Comparison of ENCODE assay signal across 8 cellular contexts in the genomic region with DNA sequence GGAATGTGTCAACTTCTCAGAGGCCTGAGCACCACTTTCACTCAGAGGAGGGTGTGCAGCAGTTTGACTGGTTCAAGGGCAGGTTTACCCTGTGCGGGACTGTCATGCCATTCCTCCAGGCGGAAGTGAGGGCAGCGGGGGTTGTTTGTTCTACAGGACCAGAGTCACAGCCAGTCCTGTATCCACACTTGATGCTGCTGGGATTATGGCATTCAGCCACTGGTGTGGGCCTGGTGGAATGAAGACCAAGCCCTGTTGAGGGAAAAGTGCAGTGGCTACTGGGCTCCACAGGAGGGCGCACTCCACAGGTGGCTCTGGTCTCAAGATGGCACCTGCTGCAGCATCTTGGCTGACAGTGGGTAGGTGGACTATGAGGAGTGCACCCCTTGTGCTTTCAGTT. TPM values are rescaled to one million over a fixed set of nuclear protein-coding genes. Genes with fewer than 3 reads are reported as not detected.
DNase-seq lines count a peak whose midpoint lies in the region; ATAC-seq and TF ChIP-seq lines count a peak whose summit lies in the region.

No MANE protein-coding gene starts in this region.

- in situ Hi-C loops in SK-MEL-5 (cut with HindIII; ENCODE audit: low pct_unique_long_range_greater_than_20kb, low sequenced_read_pairs), result no loop called here

- intact Hi-C loops in heart right ventricle (cut with DNase I) (no loop called here), Right ventricle myocardium superior (cut with DNase I) (no loop called here)

- peaks cover 4 to 14% (median 10%) of the 10 kb centered on the region in 3 donors for H3K27me3 Mint-ChIP-seq in immature natural killer cell (ENCODE audit: low read depth in 3 of 3)
- H3K27me3 Mint-ChIP-seq in activated naive CD8-positive, alpha-beta T cell treated with anti-CD3 and anti-CD28 coated beads, Interleukin-2, amount 50 U/mL, for 24 hours, result peaks cover 29% of the 10 kb centered on the region

- H3K27ac ChIP-seq in cardiac muscle cell (no peak overlapping the region), heart right ventricle (no peak overlapping the region)

- 63 to 68% methylated on average over 4 of the region's 4 CpGs for WGBS in heart right ventricle, 2 donors

- TF ChIP-seq CTCF in cardiac muscle cell (IDR thresholded peaks at IDR 0.05; ENCODE audit: low read depth, low read length), result peak; percentile 52
- peak in 1 of 9 donors; percentile 28 for TF ChIP-seq CTCF in heart right ventricle (IDR thresholded peaks at IDR 0.05)

- H3K27me3 ChIP-seq in cardiac muscle cell, result peaks cover 3% of the 10 kb centered on the region
- peaks cover 0 to 40% (median 22%) of the 10 kb centered on the region in 7 donors for H3K27me3 ChIP-seq in heart right ventricle

- H3K4me3 ChIP-seq in cardiac muscle cell, result no peak overlapping the region
- H3K4me3 ChIP-seq in heart right ventricle, result no peak overlapping the region

- no peak for ATAC-seq in heart right ventricle
- no peak for ATAC-seq in Right ventricle myocardium superior (ENCODE audit: poor library complexity)
- no peak for ATAC-seq in activated naive CD8-positive, alpha-beta T cell treated with anti-CD3 and anti-CD28 coated beads, Interleukin-2, amount 50 U/mL, for 24 hours

- H3K27ac Mint-ChIP-seq in immature natural killer cell, result no peak overlapping the region
- H3K27ac Mint-ChIP-seq in activated naive CD8-positive, alpha-beta T cell treated with anti-CD3 and anti-CD28 coated beads, Interleukin-2, amount 50 U/mL, for 24 hours, result no peak overlapping the region

- H3K4me1 ChIP-seq in cardiac muscle cell (ENCODE audit: low read depth), result no peaks in the 10 kb centered on the region
- H3K4me1 ChIP-seq in heart right ventricle, result no peaks in the 10 kb centered on the region

- no peaks in the 10 kb centered on the region for H3K9me3 ChIP-seq in cardiac muscle cell (ENCODE audit: low read depth)
- peaks cover 0 to 24% (median 8%) of the 10 kb centered on the region in 11 donors for H3K9me3 ChIP-seq in heart right ventricle

- DNase-seq in cardiac muscle cell (ENCODE audit: low read depth in 1 of 2, low spot score in 1 of 2), result no peak
- no peak for DNase-seq in heart right ventricle
- peak; percentile 52 for DNase-seq in SK-MEL-5 (ENCODE audit: low read depth, low spot score)
- peak; percentile 23 for DNase-seq in iPS DF 19.7 (ENCODE audit: low read depth, low spot score)
- no peak for DNase-seq in NOMO-1 treated with DMSO at 0.1 percent for 48 hours (lab: John Stamatoyannopoulos, UW; ENCODE audit: unreplicated experiment)
- DNase-seq in Right ventricle myocardium superior, result no peak
- no peak for DNase-seq in immature natural killer cell
- no peak for DNase-seq in activated naive CD8-positive, alpha-beta T cell treated with anti-CD3 and anti-CD28 coated beads, Interleukin-2, amount 50 U/mL, for 24 hours

- no peak overlapping the region for H3K4me3 Mint-ChIP-seq in immature natural killer cell
- H3K4me3 Mint-ChIP-seq in activated naive CD8-positive, alpha-beta T cell treated with anti-CD3 and anti-CD28 coated beads, Interleukin-2, amount 50 U/mL, for 24 hours, result no peak overlapping the region

- H3K4me1 Mint-ChIP-seq in immature natural killer cell, result no peaks in the 10 kb centered on the region
- H3K4me1 Mint-ChIP-seq in activated naive CD8-positive, alpha-beta T cell treated with anti-CD3 and anti-CD28 coated beads, Interleukin-2, amount 50 U/mL, for 24 hours, result no peaks in the 10 kb centered on the region

- no peaks in the 10 kb centered on the region for H3K36me3 Mint-ChIP-seq in immature natural killer cell
- no peaks in the 10 kb centered on the region for H3K36me3 Mint-ChIP-seq in activated naive CD8-positive, alpha-beta T cell treated with anti-CD3 and anti-CD28 coated beads, Interleukin-2, amount 50 U/mL, for 24 hours (ENCODE audit: low read depth)

- H3K9me3 Mint-ChIP-seq in immature natural killer cell, result peaks cover 0 to 13% (median 3%) of the 10 kb centered on the region in 6 donors
- H3K9me3 Mint-ChIP-seq in activated naive CD8-positive, alpha-beta T cell treated with anti-CD3 and anti-CD28 coated beads, Interleukin-2, amount 50 U/mL, for 24 hours, result peaks cover 7% of the 10 kb centered on the region

- no peaks in the 10 kb centered on the region for H3K36me3 ChIP-seq in cardiac muscle cell
- H3K36me3 ChIP-seq in heart right ventricle, result no peaks in the 10 kb centered on the region

RNA-seq across cellular contexts. Expression of a gene that starts 14.8 kb away (rescaled TPM):
- total RNA-seq in cardiac muscle cell (not detected in 2 replicates), heart right ventricle (not detected), Right ventricle myocardium superior (not detected)
- polyA plus RNA-seq in cardiac muscle cell (not detected in 2 replicates), heart right ventricle (not detected), immature natural killer cell (not detected)
- total RNA-seq in SK-MEL-5 (2014; rRNA removed; shearing (Covaris generic)), result not detected in 2 replicates
- polyA plus RNA-seq in SK-MEL-5 (2015; cell fraction: cytosol; rRNA removed), result not detected in 2 replicates
- not detected in 2 replicates for polyA plus RNA-seq in SK-MEL-5 (2015; cell fraction: nucleus; rRNA removed)

RNA-seq across cellular contexts. Expression of a gene that starts 18.4 kb away (rescaled TPM):
- total RNA-seq in cardiac muscle cell, result not detected in 2 replicates
- 6.0 TPM in 1 of 2 replicates, not detected in the other for polyA plus RNA-seq in cardiac muscle cell
- total RNA-seq in heart right ventricle, result 1 to 10 TPM in 4 of 10 donors, under 1 TPM in 2, not detected in 4; 0.43 to 5.1 (median 1.2) TPM
- polyA plus RNA-seq in heart right ventricle, result 1 to 10 TPM; 2.6 to 2.9 TPM
- not detected in 2 replicates for total RNA-seq in SK-MEL-5 (2014; rRNA removed; shearing (Covaris generic))
- not detected in 2 replicates for polyA plus RNA-seq in SK-MEL-5 (2015; cell fraction: cytosol; rRNA removed)
- polyA plus RNA-seq in SK-MEL-5 (2015; cell fraction: nucleus; rRNA removed), result not detected in 2 replicates
- total RNA-seq in Right ventricle myocardium superior, result 1.2 TPM
- not detected for polyA plus RNA-seq in immature natural killer cell

RNA-seq across cellular contexts. Expression of a gene that starts 29.2 kb away (rescaled TPM):
- total RNA-seq in cardiac muscle cell (not detected in 2 replicates), heart right ventricle (not detected), Right ventricle myocardium superior (not detected)
- polyA plus RNA-seq in cardiac muscle cell (not detected in 2 replicates), heart right ventricle (not detected), immature natural killer cell (not detected)
- total RNA-seq in SK-MEL-5 (2014; rRNA removed; shearing (Covaris generic)), result not detected in 2 replicates
- polyA plus RNA-seq in SK-MEL-5 (2015; cell fraction: cytosol; rRNA removed), result not detected in 2 replicates
- not detected in 2 replicates for polyA plus RNA-seq in SK-MEL-5 (2015; cell fraction: nucleus; rRNA removed)

Comparison
In these comparisons a context has a peak if more than half of its experiments do, and no peak if none do; other contexts are left out.
1. DNase-seq: peak in SK-MEL-5 (single experiment) and iPS DF 19.7 (single experiment); none in cardiac muscle cell (0 of 2), heart right ventricle (0 of 2), NOMO-1 treated with DMSO at 0.1 percent for 48 hours (single experiment), Right ventricle myocardium superior (single experiment), immature natural killer cell (0 of 3) and activated naive CD8-positive, alpha-beta T cell treated with anti-CD3 and anti-CD28 coated beads, Interleukin-2, amount 50 U/mL, for 24 hours (single experiment).